Comparison of ENCODE assay signal across 13 cellular contexts in genomic region chr13:43153436-43154082, GRCh38.
DNase-seq lines count a peak whose midpoint lies in the region; ATAC-seq and TF ChIP-seq lines count a peak whose summit lies in the region.
"Had no signal": no experiment of that assay in that cellular context is flagged by ENCODE, and none has a peak within 500 bp of the region (broad histone marks: within the 10 kb centered on the region; RNA-seq: fewer than 3 reads in every experiment).

No MANE protein-coding gene starts in this region.

- no peaks in the 10 kb centered on the region for H3K4me1 Mint-ChIP-seq in activated T-cell treated with anti-CD3 and anti-CD28 coated beads, Interleukin-2, amount 50 U/mL, for 72 hours (ENCODE audit: low read depth)

- no peak overlapping the region for H3K27ac Mint-ChIP-seq in activated T-cell treated with anti-CD3 and anti-CD28 coated beads, Interleukin-2, amount 50 U/mL, for 72 hours

- TF ChIP-seq CTCF in fibroblast of mammary gland (conservative IDR thresholded peaks at IDR 0.05; ENCODE audit: control insufficient read depth, insufficient read depth, low read depth, low read length) (no peak), retinal pigment epithelial cell (conservative IDR thresholded peaks at IDR 0.05; ENCODE audit: low read depth, low read length) (no peak)

- no peaks in the 10 kb centered on the region for H3K36me3 ChIP-seq in SJCRH30

- H3K4me3 ChIP-seq in SJCRH30 (no peak overlapping the region), fibroblast of mammary gland (ENCODE audit: control insufficient read depth, low read depth, low read length) (no peak overlapping the region), retinal pigment epithelial cell (ENCODE audit: low read length) (no peak overlapping the region)
- H3K4me3 ChIP-seq: lung had no signal

- peaks cover 4% of the 10 kb centered on the region for H3K27me3 Mint-ChIP-seq in activated T-cell treated with anti-CD3 and anti-CD28 coated beads, Interleukin-2, amount 50 U/mL, for 72 hours (ENCODE audit: low read depth)

- ATAC-seq in GM21360 (IDR thresholded peaks at IDR 0.05; ENCODE audit: unreplicated experiment), result no peak
- no peak for ATAC-seq in activated T-cell treated with anti-CD3 and anti-CD28 coated beads, Interleukin-2, amount 50 U/mL, for 72 hours (replicated peaks in 1 of 2)

- no peak overlapping the region for H3K4me3 Mint-ChIP-seq in activated T-cell treated with anti-CD3 and anti-CD28 coated beads, Interleukin-2, amount 50 U/mL, for 72 hours

- no peaks in the 10 kb centered on the region for H3K9me3 ChIP-seq in SJCRH30 (replicated peaks)

- no peaks in the 10 kb centered on the region for H3K27me3 ChIP-seq in SJCRH30

- H3K4me1 ChIP-seq in SJCRH30, result peaks cover 7% of the 10 kb centered on the region

- DNase-seq in GM04504 (ENCODE audit: low read depth), result peak; percentile 33
- peak; percentile 23 to 29 for DNase-seq in SJCRH30
- DNase-seq in fibroblast of mammary gland (ENCODE audit: low read depth), result peak; percentile 48
- DNase-seq in retinal pigment epithelial cell (ENCODE audit: low read depth), result peak; percentile 52
- no peak for DNase-seq in CD1c-positive myeloid dendritic cell (ENCODE audit: extremely low spot score)
- no peak for DNase-seq in GDM1 (lab: John Stamatoyannopoulos, UW)
- no peak for DNase-seq in activated T-cell treated with anti-CD3 and anti-CD28 coated beads, Interleukin-2, amount 50 U/mL, for 72 hours
- DNase-seq: activated naive CD4-positive, alpha-beta T cell treated with anti-CD3 and anti-CD28 coated beads, Interleukin-2, amount 50 U/mL, for 16 hours; hippocampal formation; T-helper 2 cell had no signal

- H3K27ac ChIP-seq in SJCRH30, result peak overlapping the region; percentile 10; the same call in 1 of the 2 replicates
- H3K27ac ChIP-seq: KMS-11 had no signal

- H3K9me3 Mint-ChIP-seq in activated T-cell treated with anti-CD3 and anti-CD28 coated beads, Interleukin-2, amount 50 U/mL, for 72 hours, result no peaks in the 10 kb centered on the region

- H3K36me3 Mint-ChIP-seq in activated T-cell treated with anti-CD3 and anti-CD28 coated beads, Interleukin-2, amount 50 U/mL, for 72 hours (ENCODE audit: insufficient read depth in 2 of 2), result no peaks in the 10 kb centered on the region

Comparison
In these comparisons a context has a peak if more than half of its experiments do, and no peak if none do; other contexts are left out.
1. DNase-seq: peak in GM04504 (single experiment), SJCRH30 (2 of 2), fibroblast of mammary gland (single experiment) and retinal pigment epithelial cell (single experiment); none in CD1c-positive myeloid dendritic cell (single experiment), GDM1 (single experiment) and activated T-cell treated with anti-CD3 and anti-CD28 coated beads, Interleukin-2, amount 50 U/mL, for 72 hours (0 of 2).